Comparison of ENCODE assay signal across 8 cellular contexts in genomic region chr19:14432817-14433453, GRCh38. TPM values are rescaled to one million over a fixed set of nuclear protein-coding genes. Genes with fewer than 3 reads are reported as not detected.
DNase-seq lines count a peak whose midpoint lies in the region; FAIRE-seq and TF ChIP-seq lines count a peak whose summit lies in the region.

TSS of gene PKN1 (plus strand) at chr19:14433306. CDS start at chr19:14433522, 216 bp downstream.

- H3K4me3 ChIP-seq in BJ (ENCODE audit: low read depth, low read length) (peak within 1 kb of the TSS; percentile 78), endocrine pancreas (ENCODE audit: control insufficient read depth, insufficient read depth, low read length) (peak within 1 kb of the TSS; percentile 30), mesodermal cell (ENCODE audit: extremely low read depth, insufficient read depth, low read length, poor library complexity, severe bottlenecking) (peak within 1 kb of the TSS; percentile 67), stomach smooth muscle (ENCODE audit: low read length in 2 of 2) (peak within 1 kb of the TSS; percentile 66 to 80)

- POLR2A ChIA-PET in BJ (lab: Charles Lee): no interaction called here
- POLR2A ChIA-PET in activated CD4-positive, alpha-beta memory T cell treated with anti-CD3 and anti-CD28 coated beads for 36 hours (lab: Charles Lee): interaction anchor here (1.1 to 1.6 kb wide), 4 partner anchors 8 to 51 kb away, joined by 3 to 4 read pairs (median 3); partner anchors contain the start of gene PTGER1

- H3K9ac ChIP-seq in endocrine pancreas (ENCODE audit: control insufficient read depth, insufficient read depth, low read length) (peak within 1 kb of the TSS; percentile 88), stomach smooth muscle (ENCODE audit: low read length in 2 of 2) (peak within 1 kb of the TSS; percentile 73 to 79)

- H3K4me3 Mint-ChIP-seq in activated CD4-positive, alpha-beta memory T cell treated with anti-CD3 and anti-CD28 coated beads for 36 hours: peak within 1 kb of the TSS; percentile 76

- H3K36me3 Mint-ChIP-seq in activated CD4-positive, alpha-beta memory T cell treated with anti-CD3 and anti-CD28 coated beads for 36 hours: peaks cover 2% of the 10 kb centered on the region

- WGBS in mesodermal cell (ENCODE audit: insufficient coverage in 2 of 2), 2 experiments: 5 to 6% methylated on average over 32 to 43 of the region's 70 CpGs

- no peaks in the 10 kb centered on the region for H3K9me3 Mint-ChIP-seq in activated CD4-positive, alpha-beta memory T cell treated with anti-CD3 and anti-CD28 coated beads for 36 hours

- CTCF ChIA-PET in BJ (lab: Yijun Ruan, JAX): interaction anchor here (0.6 to 1.4 kb wide), 4 partner anchors 32 to 333 kb away, joined by 3 to 6 read pairs (median 4); no protein-coding TSS in a partner anchor
- CTCF ChIA-PET in activated CD4-positive, alpha-beta memory T cell treated with anti-CD3 and anti-CD28 coated beads for 36 hours (lab: Charles Lee): interaction anchor here (0.6 to 7.5 kb wide), 17 partner anchors 9 to 341 kb away, joined by 3 to 60 read pairs (median 5); partner anchors contain the start of genes ASF1B, DDX39A and PTGER1

- DNase-seq in BJ (ENCODE audit: low read depth) (no peak), GM19239 (ENCODE audit: insufficient read length, low spot score) (peak; percentile 78), NCI-H146 (lab: John Stamatoyannopoulos, UW) (peak; percentile 93), NCI-H2107 treated with DMSO at 0.1 percent for 48 hours (lab: John Stamatoyannopoulos, UW; ENCODE audit: unreplicated experiment) (no peak)
- peak; percentile 66 for DNase-seq in activated CD4-positive, alpha-beta memory T cell treated with anti-CD3 and anti-CD28 coated beads for 36 hours

- no peaks in the 10 kb centered on the region for H3K27me3 Mint-ChIP-seq in activated CD4-positive, alpha-beta memory T cell treated with anti-CD3 and anti-CD28 coated beads for 36 hours

- intact Hi-C loops in activated CD4-positive, alpha-beta memory T cell treated with anti-CD3 and anti-CD28 coated beads for 36 hours (cut with micrococcal nuclease): loop anchor here (1.0 to 2.0 kb wide), 3 partner anchors 7 to 46 kb away; no protein-coding TSS in a partner anchor

- H3K27ac ChIP-seq in mesodermal cell (ENCODE audit: low read depth, low read length, severe bottlenecking) (no peak within 1 kb of the TSS), stomach smooth muscle (ENCODE audit: low read length) (peak within 1 kb of the TSS; percentile 74)

- no peak for FAIRE-seq in GM19239 (lab: Jason Lieb, UNC)

- no peaks in the 10 kb centered on the region; the same call in none of the 2 replicates for H3K36me3 ChIP-seq in BJ (ENCODE audit: control insufficient read depth, insufficient read depth, low read length)
- no peaks in the 10 kb centered on the region for H3K36me3 ChIP-seq in endocrine pancreas (ENCODE audit: control insufficient read depth, insufficient read depth, low read length)
- H3K36me3 ChIP-seq in mesodermal cell (ENCODE audit: control insufficient read depth, insufficient read depth, low read length): peaks cover 6% of the 10 kb centered on the region
- H3K36me3 ChIP-seq in stomach smooth muscle (ENCODE audit: control insufficient read depth in 2 of 2, insufficient read depth in 2 of 2, low read length in 2 of 2): no peaks in the 10 kb centered on the region

- H3K9me3 ChIP-seq in endocrine pancreas (ENCODE audit: control insufficient read depth, low read length) (no peaks in the 10 kb centered on the region), mesodermal cell (ENCODE audit: control insufficient read depth, low read length) (no peaks in the 10 kb centered on the region), stomach smooth muscle (ENCODE audit: control insufficient read depth in 2 of 2, low read length in 2 of 2) (no peaks in the 10 kb centered on the region)

- no peaks in the 10 kb centered on the region for H3K4me1 ChIP-seq in endocrine pancreas (ENCODE audit: control insufficient read depth, insufficient read depth, low read length)
- H3K4me1 ChIP-seq in mesodermal cell (ENCODE audit: control insufficient read depth, insufficient read depth, low read length, poor library complexity, severe bottlenecking): peaks cover 10% of the 10 kb centered on the region
- H3K4me1 ChIP-seq in stomach smooth muscle (ENCODE audit: control insufficient read depth, insufficient read depth, low read length): peaks cover 20% of the 10 kb centered on the region

- TF ChIP-seq CTCF in BJ (IDR thresholded peaks at IDR 0.05; ENCODE audit: insufficient read depth, low read depth, low read length): no peak

- H3K27me3 ChIP-seq in BJ (ENCODE audit: control insufficient read depth, insufficient read depth, low read length) (no peaks in the 10 kb centered on the region), endocrine pancreas (ENCODE audit: control insufficient read depth, insufficient read depth, low read length) (no peaks in the 10 kb centered on the region), stomach smooth muscle (ENCODE audit: control insufficient read depth in 1 of 2, insufficient read depth in 2 of 2, low read length in 2 of 2) (no peaks in the 10 kb centered on the region)

- H3K27ac Mint-ChIP-seq in activated CD4-positive, alpha-beta memory T cell treated with anti-CD3 and anti-CD28 coated beads for 36 hours: peak within 1 kb of the TSS; percentile 74

- H3K4me1 Mint-ChIP-seq in activated CD4-positive, alpha-beta memory T cell treated with anti-CD3 and anti-CD28 coated beads for 36 hours (ENCODE audit: low read depth): peaks cover 32% of the 10 kb centered on the region

RNA-seq across cellular contexts. Expression of gene PKN1, which starts in this region (rescaled TPM):
- polyA plus RNA-seq in BJ (2011; rRNA removed): 73.5 and 117 TPM in 2 replicates
- 102 and 151 TPM in 2 replicates for polyA minus RNA-seq in BJ (2011; rRNA and poly(A)+ RNA removed)
- 100 to 1,000 TPM; 188 to 207 TPM for total RNA-seq in activated CD4-positive, alpha-beta memory T cell treated with anti-CD3 and anti-CD28 coated beads for 36 hours
- 81.2 TPM for polyA plus RNA-seq in mesodermal cell (2013, experiment 1 of 2)
- 67.1 TPM for polyA plus RNA-seq in mesodermal cell (2013, experiment 2 of 2)

Comparison
In these comparisons a context has a peak if more than half of its experiments do, and no peak if none do; other contexts are left out.
1. DNase-seq: peak in GM19239 (single experiment), NCI-H146 (single experiment) and activated CD4-positive, alpha-beta memory T cell treated with anti-CD3 and anti-CD28 coated beads for 36 hours (single experiment); none in BJ (single experiment) and NCI-H2107 treated with DMSO at 0.1 percent for 48 hours (single experiment).
2. Peak in every context shown above with its lines, with median percentiles within 50 percentile points of each other: H3K4me3 ChIP-seq.